ENCODE assay signal across 1 cellular context in genomic region chr16:50343566-50343965, GRCh38.
TF ChIP-seq lines count a peak whose summit lies in the region.
"Not testable (repeated sequence)": the region's sequence is repeated elsewhere in the genome, so short reads cannot be mapped to it uniquely, and the experiment has no call there.

No MANE protein-coding gene starts in this region.

TF ChIP-seq in HepG2, 621 proteins besides CTCF, POLR2A, EP300 and RAD21:
- TF ChIP-seq HOMEZ (CRISPR knock-in tag; IDR thresholded peaks at IDR 0.05; ENCODE audit: low read depth) (peak; percentile 48; the same call in 1 of the 2 replicates), ZNF281 (CRISPR knock-in tag; IDR thresholded peaks at IDR 0.05; ENCODE audit: borderline replicate concordance) (peak; percentile 97), POGZ (CRISPR knock-in tag; IDR thresholded peaks at IDR 0.05) (0 out of 2 replicates have a peak, but pooled peaks have one; percentile 32), FOXK1 (CRISPR knock-in tag; IDR thresholded peaks at IDR 0.05; ENCODE audit: borderline replicate concordance, low read depth) (peak; percentile 50; the same call in 1 of the 2 replicates), ARID5B (CRISPR knock-in tag; IDR thresholded peaks at IDR 0.05) (peak; percentile 59; the same call in 1 of the 2 replicates), FOXO1 (CRISPR knock-in tag; IDR thresholded peaks at IDR 0.05) (peak; percentile 26; the same call in 1 of the 2 replicates), FOXA1 (CRISPR knock-in tag; IDR thresholded peaks at IDR 0.05) (peak; percentile 81), ELF3 (CRISPR knock-in tag; IDR thresholded peaks at IDR 0.05) (0 out of 2 replicates have a peak, but pooled peaks have one; percentile 37), ZNF687 (CRISPR knock-in tag; IDR thresholded peaks at IDR 0.05) (peak; percentile 54), SAP130 (CRISPR knock-in tag; IDR thresholded peaks at IDR 0.05; ENCODE audit: low read depth) (0 out of 2 replicates have a peak, but pooled peaks have one; percentile 23), SOX13 (CRISPR knock-in tag; conservative IDR thresholded peaks at IDR 0.05 in 1 of 2, IDR thresholded peaks at IDR 0.05 in 1 of 2) (peak in 1 of 2 experiments; percentile 20; a peak in 1 of 4 replicates), FOXA3 (CRISPR knock-in tag; IDR thresholded peaks at IDR 0.05) (peak; percentile 82), ZMYM4 (CRISPR knock-in tag; IDR thresholded peaks at IDR 0.05) (0 out of 2 replicates have a peak, but pooled peaks have one; percentile 17), SALL1 (CRISPR knock-in tag; IDR thresholded peaks at IDR 0.05) (peak; percentile 21; the same call in 1 of the 2 replicates), ZNF343 (CRISPR knock-in tag; IDR thresholded peaks at IDR 0.05) (peak; percentile 43; the same call in 1 of the 2 replicates)
- TF ChIP-seq FOXA1, SOX13 (IDR thresholded peaks at IDR 0.05): not testable (repeated sequence)
TF ChIP-seq in HepG2: peak in this region for 15; not testable (repeated sequence) for 606.
